29 cellular contexts compared by ENCODE assay signal in genomic region chr6:154350293-154350692, GRCh38. TPM values are rescaled to one million over a fixed set of nuclear protein-coding genes. Genes with fewer than 3 reads are reported as not detected.
A peak's percentile ranks its signal among the peaks of the same experiment; 100 is the strongest.
DNase-seq lines count a peak whose midpoint lies in the region; ATAC-seq lines count a peak whose summit lies in the region.
"Had no signal": no experiment of that assay in that cellular context is flagged by ENCODE, and none has a peak within 500 bp of the region (broad histone marks: within the 10 kb centered on the region; RNA-seq: fewer than 3 reads in every experiment).

No MANE protein-coding gene starts in this region.

- peaks cover 24% of the 10 kb centered on the region for H3K4me1 ChIP-seq in HAP-1
- H3K4me1 ChIP-seq: Caco-2, esophagus muscularis mucosa had no signal

- no peaks in the 10 kb centered on the region for H3K9me3 ChIP-seq in HAP-1
- H3K9me3 ChIP-seq: Caco-2, esophagus muscularis mucosa, ovary, thyroid gland had no signal

- no peak for ATAC-seq in GM21381 (IDR thresholded peaks at IDR 0.05; ENCODE audit: unreplicated experiment)
- ATAC-seq in HG02885 (IDR thresholded peaks at IDR 0.05; ENCODE audit: poor library complexity, unreplicated experiment) = no peak
- ATAC-seq: HepG2, left cardiac atrium had no signal

- no peaks in the 10 kb centered on the region for H3K27me3 ChIP-seq in HAP-1 (ENCODE audit: low read depth)
- H3K27me3 ChIP-seq: brain microvascular endothelial cell, esophagus muscularis mucosa, ovary, thyroid gland had no signal

- H3K36me3 ChIP-seq in HAP-1 (replicated peaks) = no peaks in the 10 kb centered on the region
- H3K36me3 ChIP-seq: brain microvascular endothelial cell, esophagus muscularis mucosa, ovary, thyroid gland had no signal

- in situ Hi-C loops in HAP-1 (cut with MboI; ENCODE audit: low sequenced_read_pairs) = no loop called here

- no peak overlapping the region for H3K4me3 ChIP-seq in HAP-1
- H3K4me3 ChIP-seq: esophagus muscularis mucosa, ovary, thyroid gland had no signal

- DNase-seq in HAP-1 (ENCODE audit: low spot score in 2 of 2) (peak; percentile 42 to 76), astrocyte of the hippocampus (ENCODE audit: low read depth, low spot score) (peak; percentile 41), medulla oblongata (ENCODE audit: extremely low spot score) (peak; percentile 24), H4 (ENCODE audit: low spot score) (no peak), cerebellum (ENCODE audit: low spot score) (no peak)
- DNase-seq: activated CD4-positive, alpha-beta memory T cell treated with anti-CD3 and anti-CD28 coated beads, Interleukin-2, amount 10 ng/mL, durations not matched to agents 7 days and 5 days; activated CD4-positive, alpha-beta T cell treated with anti-CD3 and anti-CD28 coated beads for 1 hour; activated CD8-positive, alpha-beta memory T cell treated with anti-CD3 and anti-CD28 coated beads, Interleukin-2, amount 50 U/mL, for 4 hours; activated naive CD4-positive, alpha-beta T cell treated with Interleukin-2 at 50 U/mL for 16 hours; brain microvascular endothelial cell; Caco-2; cerebellar nuclear complex; DMS79; H7; Kasumi-1; left cardiac atrium; NCI-H1048; NCI-H2107; NCI-H446; NCI-H748 treated with DMSO at 0.1 percent for 48 hours; nephron progenitor cell; ovary; Right ventricle myocardium superior; stimulated activated CD4-positive, alpha-beta T cell treated with anti-CD3 and anti-CD28 coated beads, Interleukin-1b, Interleukin-23, amount 100 ng/mL, for 48 hours; thyroid gland had no signal

RNA-seq across cellular contexts. Expression of gene IPCEF1, which starts 6.3 kb away (rescaled TPM):
- total RNA-seq in H4 (2014; rRNA removed; shearing (Covaris generic)) = 0.54 and 1.1 TPM in 2 replicates
- total RNA-seq in cerebellum = 4.4 TPM
- total RNA-seq: HepG2 had no signal

Comparison
In these comparisons a context has a peak if more than half of its experiments do, and no peak if none do; other contexts are left out.
1. DNase-seq: peak in HAP-1 (2 of 2), astrocyte of the hippocampus (single experiment) and medulla oblongata (single experiment); none in H4 (single experiment) and cerebellum (single experiment).